Comparison of ENCODE assay signal across 9 cellular contexts in genomic region chr2:233247744-233248143, GRCh38. TPM values are rescaled to one million over a fixed set of nuclear protein-coding genes. Genes with fewer than 3 reads are reported as not detected.
DNase-seq lines count a peak whose midpoint lies in the region; ATAC-seq and TF ChIP-seq lines count a peak whose summit lies in the region.
"Had no signal": no experiment of that assay in that cellular context is flagged by ENCODE, and none has a peak within 500 bp of the region (broad histone marks: within the 10 kb centered on the region; RNA-seq: fewer than 3 reads in every experiment).

No MANE protein-coding gene starts in this region.

- DNase-seq in Caki2 (ENCODE audit: low read depth) = peak; percentile 82
- peak; percentile 86 for DNase-seq in RWPE2 (ENCODE audit: low spot score)
- DNase-seq in activated naive CD4-positive, alpha-beta T cell treated with anti-CD3 and anti-CD28 coated beads, Interleukin-2, amount 50 U/mL, for 16 hours = peak; percentile 72
- no peak for DNase-seq in endodermal cell
- DNase-seq in MM.1S = no peak

- H3K79me2 ChIP-seq in MM.1S (ENCODE audit: low read length) = peaks cover 13% of the 10 kb centered on the region

- no peak overlapping the region for H2AFZ ChIP-seq in MM.1S (ENCODE audit: low read length)

- in situ Hi-C loops in Caki2 (cut with HindIII; ENCODE audit: low pct_unique_long_range_greater_than_20kb, low sequenced_read_pairs) = no loop called here

- H3K36me3 Mint-ChIP-seq in endodermal cell (ENCODE audit: low read depth) = no peaks in the 10 kb centered on the region

- no peaks in the 10 kb centered on the region for H3K27me3 ChIP-seq in RWPE2 (ENCODE audit: insufficient read depth, poor library complexity, severe bottlenecking)
- no peaks in the 10 kb centered on the region for H3K27me3 ChIP-seq in neutrophil
- H3K27me3 ChIP-seq in endodermal cell (ENCODE audit: control insufficient read depth, insufficient read depth, low read length, poor library complexity, severe bottlenecking) = no peaks in the 10 kb centered on the region
- no peaks in the 10 kb centered on the region for H3K27me3 ChIP-seq in MM.1S (replicated peaks; ENCODE audit: insufficient read depth, low read length)

- no peak overlapping the region for H3K27ac Mint-ChIP-seq in endodermal cell

- H3K9me3 Mint-ChIP-seq in endodermal cell = peaks cover 16% of the 10 kb centered on the region

- H3K27me3 Mint-ChIP-seq in endodermal cell (ENCODE audit: insufficient read depth) = no peaks in the 10 kb centered on the region

- H4K20me1 ChIP-seq in MM.1S (ENCODE audit: insufficient read depth, low read length) = no peaks in the 10 kb centered on the region

- peaks cover 1% of the 10 kb centered on the region for H3K4me1 Mint-ChIP-seq in endodermal cell

- TF ChIP-seq CTCF in RWPE2 (IDR thresholded peaks at IDR 0.05; ENCODE audit: poor library complexity, severe bottlenecking) (no peak), neutrophil (IDR thresholded peaks at IDR 0.05) (no peak), endodermal cell (conservative IDR thresholded peaks at IDR 0.05) (no peak), MM.1S (IDR thresholded peaks at IDR 0.05; ENCODE audit: low read length) (no peak)

- H3K36me3 ChIP-seq in RWPE2 (ENCODE audit: low read depth) = 0 out of 2 replicates have a peak, but pooled peaks cover 1% of the 10 kb centered on the region
- no peaks in the 10 kb centered on the region for H3K36me3 ChIP-seq in neutrophil
- no peaks in the 10 kb centered on the region for H3K36me3 ChIP-seq in endodermal cell (ENCODE audit: control insufficient read depth, insufficient read depth, low read length)
- H3K36me3 ChIP-seq in MM.1S (replicated peaks; ENCODE audit: insufficient read depth, low read length) = no peaks in the 10 kb centered on the region

- no peak overlapping the region for H3K4me3 ChIP-seq in RWPE2 (ENCODE audit: severe bottlenecking)
- H3K4me3 ChIP-seq in neutrophil (ENCODE audit: low read depth in 1 of 2, low read length in 1 of 2) = no peak overlapping the region
- no peak overlapping the region for H3K4me3 ChIP-seq in endodermal cell (ENCODE audit: low read length)
- no peak overlapping the region for H3K4me3 ChIP-seq in MM.1S (ENCODE audit: low read length)

- H3K9me3 ChIP-seq in RWPE2 (ENCODE audit: severe bottlenecking) (no peaks in the 10 kb centered on the region), neutrophil (no peaks in the 10 kb centered on the region), endodermal cell (ENCODE audit: control insufficient read depth, low read length) (peaks cover 16% of the 10 kb centered on the region), MM.1S (replicated peaks; ENCODE audit: insufficient read depth, low read length) (no peaks in the 10 kb centered on the region)

- H3K9ac ChIP-seq in endodermal cell (ENCODE audit: extremely low read depth, low read length, poor library complexity, severe bottlenecking) (no peak overlapping the region), MM.1S (ENCODE audit: low read length) (no peak overlapping the region)

- H3K4me1 ChIP-seq in RWPE2 (ENCODE audit: insufficient read depth, poor library complexity, severe bottlenecking) (peaks cover 23% of the 10 kb centered on the region), neutrophil (ENCODE audit: control insufficient read depth in 1 of 2, insufficient read depth in 1 of 2, low read depth in 1 of 2, low read length in 1 of 2) (peaks cover 43 to 76% of the 10 kb centered on the region in 2 experiments), endodermal cell (ENCODE audit: control insufficient read depth, insufficient read depth, low read length) (no peaks in the 10 kb centered on the region), MM.1S (ENCODE audit: low read length) (no peaks in the 10 kb centered on the region; the same call in 1 of the 2 replicates)

- no peaks in the 10 kb centered on the region for H3K9me2 ChIP-seq in MM.1S (replicated peaks; ENCODE audit: insufficient read depth, low read length)

- ATAC-seq in RWPE2 (ENCODE audit: low read depth) = peak; percentile 83
- no peak for ATAC-seq in HG02798 (IDR thresholded peaks at IDR 0.05; ENCODE audit: poor library complexity, unreplicated experiment)
- no peak for ATAC-seq in GM21423 (IDR thresholded peaks at IDR 0.05; ENCODE audit: unreplicated experiment)

- peak overlapping the region; percentile 93 for H3K27ac ChIP-seq in RWPE2 (ENCODE audit: poor library complexity, severe bottlenecking)
- peak overlapping the region; percentile 44 for H3K27ac ChIP-seq in neutrophil
- H3K27ac ChIP-seq in endodermal cell (ENCODE audit: low read depth, low read length) = no peak overlapping the region
- H3K27ac ChIP-seq in MM.1S (ENCODE audit: low read length) = no peak overlapping the region

- no peaks in the 10 kb centered on the region for H3F3A ChIP-seq in MM.1S (ENCODE audit: insufficient read depth, low read length)

- H3K4me3 Mint-ChIP-seq in endodermal cell = no peak overlapping the region

- no peak overlapping the region for H3K4me2 ChIP-seq in MM.1S (ENCODE audit: low read depth, low read length)

RNA-seq across cellular contexts. Expression of gene ATG16L1, which starts 3.7 kb away (rescaled TPM):
- 33.0 and 41.6 TPM in 2 replicates for total RNA-seq in Caki2 (2014; rRNA removed; shearing (Covaris generic); ENCODE audit: low replicate concordance)
- total RNA-seq in endodermal cell = 10 to 100 TPM; 29.6 to 31.6 TPM
- 14.3 TPM for polyA plus RNA-seq in endodermal cell (2013, experiment 1 of 2)
- 13.9 TPM for polyA plus RNA-seq in endodermal cell (2013, experiment 2 of 2)

RNA-seq across cellular contexts. Expression of gene SAG, which starts 59.9 kb away (rescaled TPM):
- total RNA-seq in Caki2 (2014; rRNA removed; shearing (Covaris generic); ENCODE audit: low replicate concordance) = not detected in 2 replicates
- total RNA-seq in endodermal cell = not detected
- not detected for polyA plus RNA-seq in endodermal cell (2013, experiment 1 of 2)
- polyA plus RNA-seq in endodermal cell (2013, experiment 2 of 2) = not detected
- total RNA-seq: osteoblast had no signal

Comparison
In these comparisons a context has a peak if more than half of its experiments do, and no peak if none do; other contexts are left out.
1. DNase-seq: peak in Caki2 (single experiment), RWPE2 (single experiment) and activated naive CD4-positive, alpha-beta T cell treated with anti-CD3 and anti-CD28 coated beads, Interleukin-2, amount 50 U/mL, for 16 hours (single experiment); none in endodermal cell (single experiment) and MM.1S (single experiment).
2. H3K27ac ChIP-seq: peak in RWPE2 (single experiment) and neutrophil (single experiment); none in endodermal cell (single experiment) and MM.1S (single experiment).